In genomic region chr10:6275022-6275997, GRCh38 we compare ENCODE assay signal across 8 cellular contexts.
DNase-seq lines count a peak whose midpoint lies in the region; ATAC-seq and TF ChIP-seq lines count a peak whose summit lies in the region.

No MANE protein-coding gene starts in this region.

- H3K9me2 ChIP-seq in HCT116 (ENCODE audit: insufficient read depth): no peaks in the 10 kb centered on the region

- DNase-seq in ELR (ENCODE audit: low read depth) (peak; percentile 100), HCT116 (ENCODE audit: low read depth, low spot score) (peak; percentile 89), NOMO-1 treated with DMSO at 0.1 percent for 48 hours (lab: John Stamatoyannopoulos, UW; ENCODE audit: unreplicated experiment) (peak; percentile 98), epithelial cell of proximal tubule (ENCODE audit: low read depth) (peak; percentile 98)
- peak; percentile 82 for DNase-seq in activated T-cell treated with anti-CD3 and anti-CD28 coated beads, Interleukin-2, amount 50 U/mL, for 1 hour
- peak; percentile 44 to 84 (median 59) for DNase-seq in naive thymus-derived CD4-positive, alpha-beta T cell
- DNase-seq in stimulated activated CD8-positive, alpha-beta memory T cell treated with anti-CD3 and anti-CD28 coated beads, Interleukin-7, amount 100 ng/mL, for 24 hours (ENCODE audit: low read depth): peak; percentile 78

- no peaks in the 10 kb centered on the region for H3K9me3 ChIP-seq in HCT116 (ENCODE audit: control insufficient read depth in 1 of 2, insufficient read depth in 1 of 2, low read depth in 1 of 2, low read length in 2 of 2)
- H3K9me3 ChIP-seq in naive thymus-derived CD4-positive, alpha-beta T cell (ENCODE audit: control insufficient read depth in 2 of 3, low read length in 3 of 3): no peaks in the 10 kb centered on the region

- H4K20me1 ChIP-seq in HCT116 (ENCODE audit: insufficient read depth): no peaks in the 10 kb centered on the region

- TF ChIP-seq CTCF in HCT116 (IDR thresholded peaks at IDR 0.05 in 2 of 3, conservative IDR thresholded peaks at IDR 0.05 in 1 of 3; ENCODE audit: borderline replicate concordance in 1 of 3, insufficient read depth in 1 of 3, low read depth in 2 of 3, low read length in 2 of 3) (peak in 1 of 3 experiments; percentile 29; a peak in 1 of 6 replicates), epithelial cell of proximal tubule (conservative IDR thresholded peaks at IDR 0.05; ENCODE audit: low read depth, low read length) (peak; percentile 17)

- H3K27ac ChIP-seq in HCT116 (ENCODE audit: low read depth, low read length): peak overlapping the region; percentile 61
- no peak overlapping the region for H3K27ac ChIP-seq in naive thymus-derived CD4-positive, alpha-beta T cell (ENCODE audit: low read depth, low read length)

- H3K27me3 ChIP-seq in HCT116 (ENCODE audit: insufficient read depth, low read length): no peaks in the 10 kb centered on the region
- no peaks in the 10 kb centered on the region for H3K27me3 ChIP-seq in naive thymus-derived CD4-positive, alpha-beta T cell (ENCODE audit: control insufficient read depth in 2 of 2, insufficient read depth in 2 of 2, low read length in 2 of 2)

- peaks cover 0 to 3% (median 0%) of the 10 kb centered on the region in 11 donors for H3K9me3 Mint-ChIP-seq in naive thymus-derived CD4-positive, alpha-beta T cell

- TF ChIP-seq RAD21 in HCT116 (IDR thresholded peaks at IDR 0.05; ENCODE audit: low read depth): no peak

- intact Hi-C loops in HCT116 (cut with micrococcal nuclease): loop anchor here (1.0 kb wide), 1 partner anchor 73 kb away; the partner anchor contains the start of gene PFKFB3
- intact Hi-C loops in naive thymus-derived CD4-positive, alpha-beta T cell (cut with micrococcal nuclease): no loop called here

- H3K9ac ChIP-seq in HCT116 (ENCODE audit: low read length): peak overlapping the region; percentile 49

- ATAC-seq in HCT116 (peak; percentile 94), GM19467 (IDR thresholded peaks at IDR 0.05; ENCODE audit: unreplicated experiment) (no peak)
- peak; percentile 92 for ATAC-seq in naive thymus-derived CD4-positive, alpha-beta T cell

- POLR2A ChIA-PET in HCT116 (lab: Charles Lee): interaction anchor here (0.7 to 1.1 kb wide), 7 partner anchors 10 to 126 kb away, joined by 3 to 6 read pairs (median 4); partner anchors contain the start of gene PFKFB3
- POLR2A ChIA-PET in naive thymus-derived CD4-positive, alpha-beta T cell (lab: Charles Lee): interaction anchor here (1.1 kb wide), 1 partner anchor 73 kb away, joined by 4 read pairs; no protein-coding TSS in a partner anchor

- H3K79me2 ChIP-seq in HCT116 (ENCODE audit: insufficient read depth, low read length): no peaks in the 10 kb centered on the region

- H3K4me3 ChIP-seq in HCT116 (replicated peaks in 1 of 2; ENCODE audit: low read depth in 1 of 2, low read length in 2 of 2): peak overlapping the region; percentile 45 to 53
- H3K4me3 ChIP-seq in epithelial cell of proximal tubule (ENCODE audit: low read depth, low read length): peak overlapping the region; percentile 42
- H3K4me3 ChIP-seq in naive thymus-derived CD4-positive, alpha-beta T cell (ENCODE audit: low read length): peak overlapping the region; percentile 30

- CTCF ChIA-PET in HCT116 (lab: Charles Lee): interaction anchor here (0.9 to 1.1 kb wide), 3 partner anchors 9 to 126 kb away, joined by 3 to 6 read pairs (median 5); partner anchors contain the start of gene PFKFB3
- CTCF ChIA-PET in naive thymus-derived CD4-positive, alpha-beta T cell (lab: Charles Lee): no interaction called here

- no peaks in the 10 kb centered on the region for H3K36me3 ChIP-seq in HCT116 (ENCODE audit: control insufficient read depth in 1 of 2, insufficient read depth in 2 of 2, low read length in 2 of 2)
- H3K36me3 ChIP-seq in naive thymus-derived CD4-positive, alpha-beta T cell (ENCODE audit: control insufficient read depth in 2 of 3, insufficient read depth in 3 of 3, low read length in 3 of 3): no peaks in the 10 kb centered on the region

- peak overlapping the region; percentile 73 for H3K4me2 ChIP-seq in HCT116 (ENCODE audit: low read length)

- TSS peak; percentile 84 for BruUV-seq in HCT116 (replicated peaks; lab: Mats Ljungman, UMichigan)

- peaks cover 28 to 39% of the 10 kb centered on the region in 2 experiments for H3K4me1 ChIP-seq in HCT116 (ENCODE audit: control insufficient read depth in 1 of 2, insufficient read depth in 2 of 2, low read length in 2 of 2)
- H3K4me1 ChIP-seq in naive thymus-derived CD4-positive, alpha-beta T cell (ENCODE audit: control insufficient read depth in 2 of 2, insufficient read depth in 2 of 2, low read length in 2 of 2): peaks cover 6 to 26% of the 10 kb centered on the region in 2 donors

- peak; percentile 87 for TF ChIP-seq POLR2A in HCT116 (IDR thresholded peaks at IDR 0.05; ENCODE audit: borderline replicate concordance, extremely low read depth, insufficient read depth, insufficient read length)

- RAD21 ChIA-PET in HCT116 (lab: Charles Lee; ENCODE audit: low non-redundant PET in 1 of 2, low total read pairs in 2 of 2, uncharacterized antibody in 2 of 2, unreplicated experiment in 2 of 2): no interaction called here

- peaks cover 16 to 64% (median 21%) of the 10 kb centered on the region in 7 donors for H3K4me1 Mint-ChIP-seq in naive thymus-derived CD4-positive, alpha-beta T cell

- no peaks in the 10 kb centered on the region for H3K27me3 Mint-ChIP-seq in naive thymus-derived CD4-positive, alpha-beta T cell

- H3K27ac Mint-ChIP-seq in naive thymus-derived CD4-positive, alpha-beta T cell: peak overlapping the region; percentile 74 to 99 (median 93)

- H3K36me3 Mint-ChIP-seq in naive thymus-derived CD4-positive, alpha-beta T cell: peaks cover 0 to 26% (median 0%) of the 10 kb centered on the region in 5 donors

- peak overlapping the region; percentile 50 for H2AFZ ChIP-seq in HCT116 (ENCODE audit: low read depth, low read length, poor library complexity, severe bottlenecking)

- H3K4me3 Mint-ChIP-seq in naive thymus-derived CD4-positive, alpha-beta T cell: peak overlapping the region; percentile 32 to 82 (median 64)

TF ChIP-seq in HCT116, 20 proteins besides CTCF, POLR2A, EP300 and RAD21 (continues in another document):
- TF ChIP-seq MAX (IDR thresholded peaks at IDR 0.05): peak; percentile 92
- no peak for TF ChIP-seq EZH2 (IDR thresholded peaks at IDR 0.05)
- TF ChIP-seq ELF1 (IDR thresholded peaks at IDR 0.05; ENCODE audit: borderline replicate concordance, low read depth): peak; percentile 75
- no peak for TF ChIP-seq REST (IDR thresholded peaks at IDR 0.05; ENCODE audit: low read depth)
- TF ChIP-seq SRF (IDR thresholded peaks at IDR 0.05; ENCODE audit: low read depth): peak; percentile 74
- peak; percentile 87 for TF ChIP-seq FOSL1 (IDR thresholded peaks at IDR 0.05; ENCODE audit: low read depth)
- TF ChIP-seq ZBTB33 (IDR thresholded peaks at IDR 0.05; ENCODE audit: extremely low read depth, insufficient replicate concordance, low read length): no peak
- no peak for TF ChIP-seq CEBPB (IDR thresholded peaks at IDR 0.05; ENCODE audit: low read depth)
- TF ChIP-seq SIN3A (IDR thresholded peaks at IDR 0.05; ENCODE audit: low read depth): peak; percentile 61; the same call in 1 of the 2 replicates
- no peak for TF ChIP-seq EGR1 (IDR thresholded peaks at IDR 0.05; ENCODE audit: low read depth)
- no peak for TF ChIP-seq ZNF274 (IDR thresholded peaks at IDR 0.05; ENCODE audit: low read depth, low read length)
- TF ChIP-seq CBX3 (IDR thresholded peaks at IDR 0.05; ENCODE audit: low read depth): peak; percentile 94
- TF ChIP-seq SP1 (IDR thresholded peaks at IDR 0.05; ENCODE audit: low read depth): peak; percentile 77
